Comparison of ENCODE assay signal across 17 cellular contexts in genomic region chr21:33291686-33292085, GRCh38. TPM values are rescaled to one million over a fixed set of nuclear protein-coding genes. Genes with fewer than 3 reads are reported as not detected.
A peak's percentile ranks its signal among the peaks of the same experiment; 100 is the strongest.
DNase-seq lines count a peak whose midpoint lies in the region; ATAC-seq, FAIRE-seq and TF ChIP-seq lines count a peak whose summit lies in the region.
"Had no signal": no experiment of that assay in that cellular context is flagged by ENCODE, and none has a peak within 500 bp of the region (broad histone marks: within the 10 kb centered on the region; RNA-seq: fewer than 3 reads in every experiment).

No MANE protein-coding gene starts in this region.

- H3K9me3 ChIP-seq in CD4-positive, CD25-positive, alpha-beta regulatory T cell (ENCODE audit: control insufficient read depth in 2 of 2, low read length in 2 of 2), result no peaks in the 10 kb centered on the region
- no peaks in the 10 kb centered on the region for H3K9me3 ChIP-seq in neuronal stem cell (replicated peaks in 1 of 2; ENCODE audit: control insufficient read depth in 2 of 2, insufficient read depth in 1 of 2, low read depth in 1 of 2, low read length in 2 of 2)

- peak overlapping the region; percentile 48 for H3K23ac ChIP-seq in neuronal stem cell (ENCODE audit: low read depth, low read length, poor library complexity)

- H2BK12ac ChIP-seq in neuronal stem cell (ENCODE audit: low read length), result no peak overlapping the region

- no peak overlapping the region for H3K27ac ChIP-seq in CD4-positive, CD25-positive, alpha-beta regulatory T cell (ENCODE audit: insufficient read depth, low read length, poor library complexity, severe bottlenecking)
- H3K27ac ChIP-seq in VCaP (peak overlapping the region; percentile 53; the same call in 1 of the 2 replicates), neuronal stem cell (replicated peaks; ENCODE audit: low read length) (no peak overlapping the region)

- no peak overlapping the region for H2AK5ac ChIP-seq in neuronal stem cell (ENCODE audit: low read depth, low read length)

- no peak overlapping the region for H3K18ac ChIP-seq in neuronal stem cell (ENCODE audit: low read length)

- no peak overlapping the region for H2BK15ac ChIP-seq in neuronal stem cell (ENCODE audit: low read length)

- no peak overlapping the region for H2BK5ac ChIP-seq in neuronal stem cell (ENCODE audit: low read length)

- no peak overlapping the region for H3K14ac ChIP-seq in neuronal stem cell (ENCODE audit: low read length)

- ATAC-seq in CD4-positive, CD25-positive, alpha-beta regulatory T cell (ENCODE audit: low read depth in 2 of 2), result no peak
- ATAC-seq in memory B cell (ENCODE audit: low read depth), result no peak
- no peak for ATAC-seq in GM18858 (IDR thresholded peaks at IDR 0.05; ENCODE audit: unreplicated experiment)
- ATAC-seq: HepG2 had no signal

- no peaks in the 10 kb centered on the region for H3K27me3 Mint-ChIP-seq in CD4-positive, CD25-positive, alpha-beta regulatory T cell
- no peaks in the 10 kb centered on the region for H3K27me3 Mint-ChIP-seq in memory B cell
- H3K27me3 Mint-ChIP-seq: B cell had no signal

- WGBS in neuronal stem cell (ENCODE audit: extremely low coverage in 2 of 2, insufficient read length in 2 of 2, insufficient replicate concordance in 1 of 2), 2 donors, result no CpG with 5 or more reads among the region's 9 CpGs

- H3K4me3 ChIP-seq in CD4-positive, CD25-positive, alpha-beta regulatory T cell (ENCODE audit: low read depth, low read length), result no peak overlapping the region
- H3K4me3 ChIP-seq in neuronal stem cell (ENCODE audit: low read length in 2 of 2), result no peak overlapping the region

- peak overlapping the region in 2 of 3 donors; percentile 43 to 90 for H3K27ac Mint-ChIP-seq in CD4-positive, CD25-positive, alpha-beta regulatory T cell
- H3K27ac Mint-ChIP-seq in memory B cell, result peak overlapping the region; percentile 78
- H3K27ac Mint-ChIP-seq: B cell, HFFc6 had no signal

- H4K8ac ChIP-seq in neuronal stem cell (ENCODE audit: low read depth, low read length), result no peak overlapping the region

- DNase-seq in CD4-positive, CD25-positive, alpha-beta regulatory T cell, result no peak
- DNase-seq in memory B cell (ENCODE audit: low spot score in 2 of 2), result no peak
- no peak for DNase-seq in neuronal stem cell (ENCODE audit: low spot score)
- DNase-seq in NCI-H748 (lab: John Stamatoyannopoulos, UW; ENCODE audit: unreplicated experiment), result no peak
- no peak for DNase-seq in frontal cortex (ENCODE audit: low spot score in 2 of 2)
- no peak for DNase-seq in iPS-NIHi7 (ENCODE audit: extremely low spot score)
- DNase-seq: DMS 273 treated with DMSO at 0.1 percent for 48 hours, HCEC 1CT, HFFc6 had no signal

- H2AFZ ChIP-seq in neuronal stem cell (ENCODE audit: low read length), result no peak overlapping the region

- TF ChIP-seq CTCF in VCaP (conservative IDR thresholded peaks at IDR 0.05), result no peak

- H3K4me1 Mint-ChIP-seq in CD4-positive, CD25-positive, alpha-beta regulatory T cell, result peaks cover 0 to 31% (median 14%) of the 10 kb centered on the region in 4 donors
- peaks cover 14% of the 10 kb centered on the region for H3K4me1 Mint-ChIP-seq in memory B cell

- H3K9me3 Mint-ChIP-seq in CD4-positive, CD25-positive, alpha-beta regulatory T cell, result peaks cover 0 to 2% (median 0%) of the 10 kb centered on the region in 7 donors
- H3K9me3 Mint-ChIP-seq in memory B cell, result no peaks in the 10 kb centered on the region
- H3K9me3 Mint-ChIP-seq: HFFc6 had no signal

- H3K4me2 ChIP-seq in neuronal stem cell (ENCODE audit: insufficient read depth, low read length, poor library complexity, severe bottlenecking), result no peak overlapping the region

- peaks cover 7% of the 10 kb centered on the region for H3K4me1 ChIP-seq in CD4-positive, CD25-positive, alpha-beta regulatory T cell (ENCODE audit: control insufficient read depth, insufficient read depth, low read length, poor library complexity, severe bottlenecking)
- H3K4me1 ChIP-seq in neuronal stem cell (ENCODE audit: control insufficient read depth in 2 of 2, insufficient read depth in 1 of 2, low read depth in 1 of 2, low read length in 2 of 2), result peaks cover 0 to 4% of the 10 kb centered on the region in 2 donors

- H3K9ac ChIP-seq in neuronal stem cell (ENCODE audit: low read depth, low read length, poor library complexity), result peak overlapping the region; percentile 9

- peaks cover 28% of the 10 kb centered on the region for H3K36me3 Mint-ChIP-seq in CD4-positive, CD25-positive, alpha-beta regulatory T cell
- peaks cover 44% of the 10 kb centered on the region for H3K36me3 Mint-ChIP-seq in memory B cell

- no peak overlapping the region for H3K4me3 Mint-ChIP-seq in CD4-positive, CD25-positive, alpha-beta regulatory T cell
- no peak overlapping the region for H3K4me3 Mint-ChIP-seq in memory B cell
- H3K4me3 Mint-ChIP-seq: B cell, HFFc6 had no signal

- peaks cover 67% of the 10 kb centered on the region for H3K36me3 ChIP-seq in CD4-positive, CD25-positive, alpha-beta regulatory T cell (ENCODE audit: control insufficient read depth, insufficient read depth, low read length)
- peaks cover 0 to 2% of the 10 kb centered on the region in 2 donors for H3K36me3 ChIP-seq in neuronal stem cell (replicated peaks in 1 of 2; ENCODE audit: control insufficient read depth in 2 of 2, insufficient read depth in 2 of 2, low read length in 2 of 2)

- no peak overlapping the region for H2BK120ac ChIP-seq in neuronal stem cell (ENCODE audit: low read depth, low read length)

- H3K4ac ChIP-seq in neuronal stem cell (ENCODE audit: low read length), result no peak overlapping the region

- no peak overlapping the region for H4K91ac ChIP-seq in neuronal stem cell (ENCODE audit: low read depth, low read length, poor library complexity)

- no peaks in the 10 kb centered on the region for H3K79me1 ChIP-seq in neuronal stem cell (ENCODE audit: low read depth, low read length)

- no peaks in the 10 kb centered on the region for H3K27me3 ChIP-seq in CD4-positive, CD25-positive, alpha-beta regulatory T cell (ENCODE audit: control insufficient read depth, insufficient read depth, low read length)
- no peaks in the 10 kb centered on the region for H3K27me3 ChIP-seq in neuronal stem cell (ENCODE audit: control insufficient read depth in 3 of 3, insufficient read depth in 3 of 3, low read depth in 1 of 3, low read length in 3 of 3)

- no peak for FAIRE-seq in frontal cortex (lab: Jason Lieb, UNC)
- FAIRE-seq: A204.1, GM12891, GM19239, HepG2, HTR-8/SVneo had no signal

RNA-seq across cellular contexts. Expression of gene IL10RB, which starts 25.5 kb away (rescaled TPM):
- 30.9 TPM for total RNA-seq in CD4-positive, CD25-positive, alpha-beta regulatory T cell
- 100 to 1,000 TPM in 1 of 4 donors, 10 to 100 TPM in 3; 72.3 to 105 (median 84.9) TPM for polyA plus RNA-seq in CD4-positive, CD25-positive, alpha-beta regulatory T cell
- 4.9 TPM for polyA plus RNA-seq in neuronal stem cell (2013, experiment 1 of 2)
- 4.9 TPM for polyA plus RNA-seq in neuronal stem cell (2013, experiment 2 of 2)
- total RNA-seq in frontal cortex, result 12.2 TPM

RNA-seq across cellular contexts. Expression of gene IFNAR1, which starts 33.1 kb away (rescaled TPM):
- total RNA-seq in CD4-positive, CD25-positive, alpha-beta regulatory T cell, result 23.9 TPM
- polyA plus RNA-seq in CD4-positive, CD25-positive, alpha-beta regulatory T cell, result 10 to 100 TPM; 61.7 to 93.8 (median 68.4) TPM
- polyA plus RNA-seq in neuronal stem cell (2013, experiment 1 of 2), result 11.8 TPM
- polyA plus RNA-seq in neuronal stem cell (2013, experiment 2 of 2), result 14.2 TPM
- 49.3 TPM for total RNA-seq in frontal cortex
